10 cellular contexts compared by ENCODE assay signal in genomic region chr1:77416692-77417450, GRCh38.
DNase-seq lines count a peak whose midpoint lies in the region; ATAC-seq and TF ChIP-seq lines count a peak whose summit lies in the region.
"Had no signal": no experiment of that assay in that cellular context is flagged by ENCODE, and none has a peak within 500 bp of the region (broad histone marks: within the 10 kb centered on the region; RNA-seq: fewer than 3 reads in every experiment).

No MANE protein-coding gene starts in this region.

- intact Hi-C loops in colonic mucosa (cut with DNase I): no loop called here

- no peak overlapping the region for H3K9ac ChIP-seq in colonic mucosa (ENCODE audit: low read depth in 2 of 2, low read length in 2 of 2)

- H3K27me3 ChIP-seq in colonic mucosa: no peaks in the 10 kb centered on the region

- H3K36me3 ChIP-seq in colonic mucosa: no peaks in the 10 kb centered on the region

- no peaks in the 10 kb centered on the region for H3K9me3 ChIP-seq in colonic mucosa

- H3K9me3 Mint-ChIP-seq in osteocyte (ENCODE audit: unreplicated experiment): peaks cover 4% of the 10 kb centered on the region
- H3K9me3 Mint-ChIP-seq in effector memory CD8-positive, alpha-beta T cell: no peaks in the 10 kb centered on the region

- H3K4me1 Mint-ChIP-seq in osteocyte (ENCODE audit: unreplicated experiment): peaks cover 50% of the 10 kb centered on the region
- peaks cover 21 to 22% of the 10 kb centered on the region in 2 donors for H3K4me1 Mint-ChIP-seq in effector memory CD8-positive, alpha-beta T cell (ENCODE audit: low read depth in 2 of 2)

- peaks cover 50% of the 10 kb centered on the region for H3K36me3 Mint-ChIP-seq in osteocyte (ENCODE audit: unreplicated experiment)
- no peaks in the 10 kb centered on the region for H3K36me3 Mint-ChIP-seq in effector memory CD8-positive, alpha-beta T cell (ENCODE audit: insufficient read depth)

- H3K27me3 Mint-ChIP-seq in osteocyte (ENCODE audit: unreplicated experiment): no peaks in the 10 kb centered on the region
- peaks cover 48 to 64% of the 10 kb centered on the region in 2 donors for H3K27me3 Mint-ChIP-seq in effector memory CD8-positive, alpha-beta T cell

- TF ChIP-seq CTCF in colonic mucosa (IDR thresholded peaks at IDR 0.05) (peak; percentile 25), osteocyte (IDR thresholded peaks at IDR 0.05) (peak; percentile 36)

- H3K27ac Mint-ChIP-seq in osteocyte (ENCODE audit: unreplicated experiment): no peak overlapping the region
- peak overlapping the region in 1 of 2 donors; percentile 9 for H3K27ac Mint-ChIP-seq in effector memory CD8-positive, alpha-beta T cell
- H3K27ac Mint-ChIP-seq: activated T-cell treated with anti-CD3 and anti-CD28 coated beads, Interleukin-2, amount 50 U/mL, for 72 hours had no signal

- no peak overlapping the region for H3K4me3 Mint-ChIP-seq in osteocyte (ENCODE audit: unreplicated experiment)
- H3K4me3 Mint-ChIP-seq in effector memory CD8-positive, alpha-beta T cell: no peak overlapping the region
- H3K4me3 Mint-ChIP-seq: activated T-cell treated with anti-CD3 and anti-CD28 coated beads, Interleukin-2, amount 50 U/mL, for 72 hours; naive thymus-derived CD4-positive, alpha-beta T cell had no signal

- H3K4me1 ChIP-seq in colonic mucosa: no peaks in the 10 kb centered on the region

- DNase-seq in NCI-H1417 (lab: John Stamatoyannopoulos, UW) (peak in 2 of 3 experiments; percentile 4 to 49), NCI-H1417 treated with DMSO at 0.1 percent for 48 hours (lab: John Stamatoyannopoulos, UW) (no peak), M059J (ENCODE audit: low read depth) (peak; percentile 36), colonic mucosa (no peak), osteocyte (ENCODE audit: extremely low spot score, unreplicated experiment) (no peak)
- DNase-seq in effector memory CD8-positive, alpha-beta T cell: no peak
- no peak for DNase-seq in activated CD4-positive, alpha-beta T cell treated with anti-CD3 and anti-CD28 coated beads for 1 hour
- DNase-seq: activated T-cell treated with anti-CD3 and anti-CD28 coated beads, Interleukin-2, amount 50 U/mL, for 72 hours; naive thymus-derived CD4-positive, alpha-beta T cell had no signal

- H3K4me3 ChIP-seq in colonic mucosa: no peak overlapping the region

- no peak overlapping the region for H3K27ac ChIP-seq in colonic mucosa

- ATAC-seq in effector memory CD8-positive, alpha-beta T cell (replicated peaks): no peak
- ATAC-seq in HG02759 (IDR thresholded peaks at IDR 0.05; ENCODE audit: unreplicated experiment): no peak
- ATAC-seq: activated T-cell treated with anti-CD3 and anti-CD28 coated beads, Interleukin-2, amount 50 U/mL, for 72 hours; naive thymus-derived CD4-positive, alpha-beta T cell had no signal

Comparison
In these comparisons a context has a peak if more than half of its experiments do, and no peak if none do; other contexts are left out.
1. DNase-seq: peak in NCI-H1417 (2 of 3) and M059J (single experiment); none in NCI-H1417 treated with DMSO at 0.1 percent for 48 hours (single experiment), colonic mucosa (single experiment), osteocyte (single experiment), effector memory CD8-positive, alpha-beta T cell (0 of 3) and activated CD4-positive, alpha-beta T cell treated with anti-CD3 and anti-CD28 coated beads for 1 hour (single experiment).